16 cellular contexts compared by ENCODE assay signal in the genomic region with DNA sequence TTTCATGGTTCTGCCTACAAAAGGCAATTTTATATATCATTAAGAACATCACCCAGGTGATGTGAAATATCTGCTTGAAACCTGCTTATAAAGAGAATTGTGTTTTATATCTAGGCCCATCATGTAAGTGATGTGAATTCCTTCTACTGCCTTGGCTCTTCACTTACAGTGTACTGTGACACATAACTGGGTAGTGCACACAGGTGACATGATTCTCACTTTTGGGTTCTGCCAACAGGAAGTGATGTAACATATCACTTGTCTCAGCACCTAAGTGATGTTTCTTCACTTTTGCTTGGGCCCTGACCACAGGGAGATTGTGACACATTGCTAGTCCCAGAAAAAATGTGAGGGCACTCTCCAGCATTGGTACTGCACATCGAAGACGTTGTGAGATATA.
DNase-seq lines count a peak whose midpoint lies in the region; ATAC-seq and TF ChIP-seq lines count a peak whose summit lies in the region.
"Had no signal": no experiment of that assay in that cellular context is flagged by ENCODE, and none has a peak within 500 bp of the region (broad histone marks: within the 10 kb centered on the region; RNA-seq: fewer than 3 reads in every experiment).

No MANE protein-coding gene starts in this region.

- peak; percentile 19 for ATAC-seq in activated CD4-positive, alpha-beta T cell treated with anti-CD3 and anti-CD28 coated beads for 36 hours
- peak; percentile 36 for ATAC-seq in stimulated activated effector memory CD8-positive, alpha-beta T cell treated with anti-CD3 and anti-CD28 coated beads, Interleukin-12 subunit alpha, Interleukin-12 subunit beta, amount 100 ng/mL, for 72 hours

- H3K4me3 ChIP-seq in OCI-LY7 (ENCODE audit: low read depth, low read length, poor library complexity, severe bottlenecking) = no peak overlapping the region
- H3K4me3 ChIP-seq: HAP-1 had no signal

- no TSS peak for BruUV-seq in OCI-LY7 (replicated peaks; lab: Mats Ljungman, UMichigan)

- H3K27me3 Mint-ChIP-seq in activated CD4-positive, alpha-beta T cell treated with anti-CD3 and anti-CD28 coated beads for 36 hours = no peaks in the 10 kb centered on the region
- H3K27me3 Mint-ChIP-seq in activated naive CD4-positive, alpha-beta T cell treated with anti-CD3 and anti-CD28 coated beads for 36 hours (ENCODE audit: low read depth) = no peaks in the 10 kb centered on the region
- H3K27me3 Mint-ChIP-seq: CD4-positive, alpha-beta memory T cell had no signal

- no peaks in the 10 kb centered on the region for H3K36me3 ChIP-seq in OCI-LY7 (ENCODE audit: insufficient read depth, low read length)
- H3K36me3 ChIP-seq: HAP-1 had no signal

- H3K9me3 ChIP-seq in OCI-LY7 (ENCODE audit: low read length) = no peaks in the 10 kb centered on the region
- H3K9me3 ChIP-seq: HAP-1 had no signal

- H3K9me3 Mint-ChIP-seq in activated CD4-positive, alpha-beta T cell treated with anti-CD3 and anti-CD28 coated beads for 36 hours (ENCODE audit: low read depth) = no peaks in the 10 kb centered on the region
- no peaks in the 10 kb centered on the region for H3K9me3 Mint-ChIP-seq in activated naive CD4-positive, alpha-beta T cell treated with anti-CD3 and anti-CD28 coated beads for 36 hours
- peaks cover 3% of the 10 kb centered on the region for H3K9me3 Mint-ChIP-seq in stimulated activated effector memory CD8-positive, alpha-beta T cell treated with anti-CD3 and anti-CD28 coated beads, Interleukin-12 subunit alpha, Interleukin-12 subunit beta, amount 100 ng/mL, for 72 hours
- H3K9me3 Mint-ChIP-seq: CD4-positive, alpha-beta memory T cell had no signal

- no peaks in the 10 kb centered on the region for H3K4me1 ChIP-seq in OCI-LY7 (ENCODE audit: insufficient read depth, low read length, poor library complexity, severe bottlenecking)
- H3K4me1 ChIP-seq: HAP-1 had no signal

- no peaks in the 10 kb centered on the region for H3K9me2 ChIP-seq in OCI-LY7 (ENCODE audit: insufficient read depth, low read length)

- no peak overlapping the region for H2AFZ ChIP-seq in OCI-LY7 (ENCODE audit: low read length)

- no peak overlapping the region for H3K27ac Mint-ChIP-seq in activated CD4-positive, alpha-beta T cell treated with anti-CD3 and anti-CD28 coated beads for 36 hours
- no peak overlapping the region for H3K27ac Mint-ChIP-seq in activated naive CD4-positive, alpha-beta T cell treated with anti-CD3 and anti-CD28 coated beads for 36 hours
- H3K27ac Mint-ChIP-seq in stimulated activated effector memory CD8-positive, alpha-beta T cell treated with anti-CD3 and anti-CD28 coated beads, Interleukin-12 subunit alpha, Interleukin-12 subunit beta, amount 100 ng/mL, for 72 hours = no peak overlapping the region
- H3K27ac Mint-ChIP-seq: CD4-positive, alpha-beta memory T cell; HFFc6 had no signal

- H3K4me3 Mint-ChIP-seq in activated CD4-positive, alpha-beta T cell treated with anti-CD3 and anti-CD28 coated beads for 36 hours = no peak overlapping the region
- no peak overlapping the region for H3K4me3 Mint-ChIP-seq in activated naive CD4-positive, alpha-beta T cell treated with anti-CD3 and anti-CD28 coated beads for 36 hours
- H3K4me3 Mint-ChIP-seq in stimulated activated effector memory CD8-positive, alpha-beta T cell treated with anti-CD3 and anti-CD28 coated beads, Interleukin-12 subunit alpha, Interleukin-12 subunit beta, amount 100 ng/mL, for 72 hours = no peak overlapping the region
- H3K4me3 Mint-ChIP-seq: CD4-positive, alpha-beta memory T cell; HFFc6 had no signal

- no peaks in the 10 kb centered on the region for H4K20me1 ChIP-seq in OCI-LY7 (ENCODE audit: insufficient read depth, low read length)

- DNase-seq in activated CD4-positive, alpha-beta T cell treated with anti-CD3 and anti-CD28 coated beads for 36 hours = peak; percentile 3
- no peak for DNase-seq in activated CD4-positive, alpha-beta T cell treated with anti-CD3 and anti-CD28 coated beads, Interleukin-2, amount 50 U/mL, for 4 hours
- peak; percentile 5 for DNase-seq in activated naive CD4-positive, alpha-beta T cell treated with anti-CD3 and anti-CD28 coated beads for 36 hours
- DNase-seq in activated naive CD4-positive, alpha-beta T cell (lab: John Stamatoyannopoulos, UW) = no peak
- DNase-seq in stimulated activated effector memory CD8-positive, alpha-beta T cell treated with anti-CD3 and anti-CD28 coated beads, Interleukin-12 subunit alpha, Interleukin-12 subunit beta, amount 100 ng/mL, for 72 hours (ENCODE audit: low spot score in 2 of 2) = no peak
- no peak for DNase-seq in OCI-LY7 (ENCODE audit: low spot score)
- DNase-seq: C1 segment of cervical spinal cord; Calu3; CD4-positive, alpha-beta memory T cell; COR-L47; DMS53; DMS79 treated with DMSO at 0.1 percent for 48 hours; GF-D8; GOT3; HFFc6 had no signal

- H3K4me2 ChIP-seq in OCI-LY7 (ENCODE audit: low read length) = no peak overlapping the region

- H3K4me1 Mint-ChIP-seq in activated CD4-positive, alpha-beta T cell treated with anti-CD3 and anti-CD28 coated beads for 36 hours = no peaks in the 10 kb centered on the region
- no peaks in the 10 kb centered on the region for H3K4me1 Mint-ChIP-seq in activated naive CD4-positive, alpha-beta T cell treated with anti-CD3 and anti-CD28 coated beads for 36 hours (ENCODE audit: low read depth)
- H3K4me1 Mint-ChIP-seq in stimulated activated effector memory CD8-positive, alpha-beta T cell treated with anti-CD3 and anti-CD28 coated beads, Interleukin-12 subunit alpha, Interleukin-12 subunit beta, amount 100 ng/mL, for 72 hours = no peaks in the 10 kb centered on the region
- H3K4me1 Mint-ChIP-seq: CD4-positive, alpha-beta memory T cell had no signal

- intact Hi-C loops in activated CD4-positive, alpha-beta T cell treated with anti-CD3 and anti-CD28 coated beads for 36 hours (cut with DNase I, micrococcal nuclease) = no loop called here
- intact Hi-C loops in activated naive CD4-positive, alpha-beta T cell treated with anti-CD3 and anti-CD28 coated beads for 36 hours (cut with micrococcal nuclease) = no loop called here
- intact Hi-C loops in OCI-LY7 (cut with micrococcal nuclease; ENCODE audit: unreplicated experiment) = no loop called here

- POLR2A ChIA-PET in activated CD4-positive, alpha-beta T cell treated with anti-CD3 and anti-CD28 coated beads for 36 hours (lab: Charles Lee) = no interaction called here
- POLR2A ChIA-PET in OCI-LY7 (lab: Charles Lee) = no interaction called here

- no peak overlapping the region for H3K27ac ChIP-seq in OCI-LY7 (ENCODE audit: low read depth, low read length, poor library complexity, severe bottlenecking)

- CTCF ChIA-PET in activated CD4-positive, alpha-beta T cell treated with anti-CD3 and anti-CD28 coated beads for 36 hours (lab: Charles Lee) = no interaction called here
- CTCF ChIA-PET in activated naive CD4-positive, alpha-beta T cell treated with anti-CD3 and anti-CD28 coated beads for 36 hours (lab: Charles Lee) = no interaction called here
- CTCF ChIA-PET in OCI-LY7 (lab: Charles Lee; ENCODE audit: unreplicated experiment) = no interaction called here

- H3K79me2 ChIP-seq in OCI-LY7 (ENCODE audit: insufficient read depth, low read depth, low read length) = no peaks in the 10 kb centered on the region

- TF ChIP-seq CTCF in OCI-LY7 (conservative IDR thresholded peaks at IDR 0.05; ENCODE audit: low read length) = no peak

- H3K36me3 Mint-ChIP-seq in activated CD4-positive, alpha-beta T cell treated with anti-CD3 and anti-CD28 coated beads for 36 hours (ENCODE audit: low read depth) = no peaks in the 10 kb centered on the region
- no peaks in the 10 kb centered on the region for H3K36me3 Mint-ChIP-seq in activated naive CD4-positive, alpha-beta T cell treated with anti-CD3 and anti-CD28 coated beads for 36 hours (ENCODE audit: low read depth)
- H3K36me3 Mint-ChIP-seq in stimulated activated effector memory CD8-positive, alpha-beta T cell treated with anti-CD3 and anti-CD28 coated beads, Interleukin-12 subunit alpha, Interleukin-12 subunit beta, amount 100 ng/mL, for 72 hours = no peaks in the 10 kb centered on the region
- H3K36me3 Mint-ChIP-seq: CD4-positive, alpha-beta memory T cell had no signal

Comparison
In these comparisons a context has a peak if more than half of its experiments do, and no peak if none do; other contexts are left out.
1. DNase-seq: peak in activated CD4-positive, alpha-beta T cell treated with anti-CD3 and anti-CD28 coated beads for 36 hours (single experiment) and activated naive CD4-positive, alpha-beta T cell treated with anti-CD3 and anti-CD28 coated beads for 36 hours (single experiment); none in activated CD4-positive, alpha-beta T cell treated with anti-CD3 and anti-CD28 coated beads, Interleukin-2, amount 50 U/mL, for 4 hours (0 of 2), activated naive CD4-positive, alpha-beta T cell (0 of 4), stimulated activated effector memory CD8-positive, alpha-beta T cell treated with anti-CD3 and anti-CD28 coated beads, Interleukin-12 subunit alpha, Interleukin-12 subunit beta, amount 100 ng/mL, for 72 hours (0 of 2) and OCI-LY7 (single experiment).